22 cellular contexts compared by ENCODE assay signal in genomic region chr4:11165052-11165451, GRCh38.
"Had no signal": no experiment of that assay in that cellular context is flagged by ENCODE, and none has a peak within 500 bp of the region (broad histone marks: within the 10 kb centered on the region; RNA-seq: fewer than 3 reads in every experiment).

No MANE protein-coding gene starts in this region.

- H3K27ac ChIP-seq: ascending aorta, cardiac muscle cell, epithelial cell of prostate, left ventricle myocardium inferior, pancreas, thyroid gland, uterus, VCaP had no signal

- ATAC-seq: activated T-cell treated with anti-CD3 and anti-CD28 coated beads, Interleukin-2, amount 50 U/mL, for 72 hours; effector memory CD8-positive, alpha-beta T cell; naive thymus-derived CD4-positive, alpha-beta T cell; pancreas; sciatic nerve; stimulated activated memory B cell treated with anti-CD40 and anti-IgM and Interleukin-4, amounts not matched to agents 10 μg/mL and 1 μg/mL and 100 μg/mL, for 72 hours had no signal

- DNase-seq: activated CD4-positive, CD25-positive, alpha-beta regulatory T cell treated with anti-CD3 and anti-CD28 coated beads, Interleukin-2, amount 50 U/mL, for 72 hours; activated CD8-positive, alpha-beta memory T cell treated with anti-CD3 and anti-CD28 coated beads for 24 hours; activated effector memory CD4-positive, alpha-beta T cell treated with anti-CD3 and anti-CD28 coated beads, Interleukin-2, amount 50 U/mL, for 16 hours; activated naive CD4-positive, alpha-beta T cell treated with anti-CD3 and anti-CD28 coated beads, Interleukin-2, amount 50 U/mL, for 16 hours; activated T-cell treated with anti-CD3 and anti-CD28 coated beads, Interleukin-2, amount 50 U/mL, for 72 hours; effector memory CD8-positive, alpha-beta T cell; foreskin melanocyte; glutamatergic neuron; left ventricle myocardium inferior; naive thymus-derived CD4-positive, alpha-beta T cell; pancreas; stimulated activated CD4-positive, alpha-beta T cell treated with anti-CD3 and anti-CD28 coated beads, Interleukin-4, amount 100 ng/mL, for 4 hours; SW 1271; T-helper 2 cell; thyroid gland; uterus had no signal

- H3K4me1 ChIP-seq: ascending aorta, left ventricle myocardium inferior, pancreas, thyroid gland, uterus had no signal

- H3K9me3 ChIP-seq: ascending aorta, left ventricle myocardium inferior, pancreas, thyroid gland, uterus had no signal

- H3K4me3 ChIP-seq: ascending aorta, cardiac muscle cell, left ventricle myocardium inferior, pancreas, thyroid gland, uterus had no signal

- H3K36me3 ChIP-seq: ascending aorta, cardiac muscle cell, left ventricle myocardium inferior, pancreas, thyroid gland, uterus had no signal

- H3K27me3 ChIP-seq: ascending aorta, cardiac muscle cell, pancreas, thyroid gland, uterus had no signal
